Comparison of ENCODE assay signal across 9 cellular contexts in genomic region chr6:47135772-47136171, GRCh38.
DNase-seq lines count a peak whose midpoint lies in the region; ATAC-seq, FAIRE-seq and TF ChIP-seq lines count a peak whose summit lies in the region.
"Had no signal": no experiment of that assay in that cellular context is flagged by ENCODE, and none has a peak within 500 bp of the region (broad histone marks: within the 10 kb centered on the region; RNA-seq: fewer than 3 reads in every experiment).

No MANE protein-coding gene starts in this region.

- no peak for TF ChIP-seq EP300 in sigmoid colon (IDR thresholded peaks at IDR 0.05)

- no peak overlapping the region for H3K4me3 ChIP-seq in colonic mucosa
- H3K4me3 ChIP-seq in pancreas, result no peak overlapping the region
- no peak overlapping the region for H3K4me3 ChIP-seq in sigmoid colon

- FAIRE-seq in pancreas (lab: Jason Lieb, UNC), result no peak

- WGBS in pancreas, 2 donors, result 15 to 22% methylated on average over 3 of the region's 3 CpGs
- WGBS in sigmoid colon, 2 donors, result 13 to 75% methylated on average over 3 of the region's 3 CpGs

- H3K27ac ChIP-seq in colonic mucosa, result peak overlapping the region; percentile 20
- H3K27ac ChIP-seq in pancreas, result peak overlapping the region in 2 of 4 donors; percentile 60 to 70
- H3K27ac ChIP-seq in sigmoid colon, result peak overlapping the region in 1 of 4 donors; percentile 16
- H3K27ac ChIP-seq: WERI-Rb-1 had no signal

- H3K36me3 ChIP-seq in colonic mucosa (no peaks in the 10 kb centered on the region), pancreas (no peaks in the 10 kb centered on the region), sigmoid colon (no peaks in the 10 kb centered on the region)
- H3K36me3 ChIP-seq: WERI-Rb-1 had no signal

- TF ChIP-seq CTCF in colonic mucosa (IDR thresholded peaks at IDR 0.05) (no peak), pancreas (IDR thresholded peaks at IDR 0.05) (no peak), sigmoid colon (IDR thresholded peaks at IDR 0.05) (no peak)

- H3K4me1 ChIP-seq in colonic mucosa (peaks cover 3% of the 10 kb centered on the region), pancreas (peaks cover 10 to 20% (median 14%) of the 10 kb centered on the region in 3 donors), sigmoid colon (peaks cover 0 to 40% (median 20%) of the 10 kb centered on the region in 4 donors)

- TF ChIP-seq POLR2A in sigmoid colon (IDR thresholded peaks at IDR 0.05), result no peak

- H3K9me3 ChIP-seq in colonic mucosa, result no peaks in the 10 kb centered on the region
- H3K9me3 ChIP-seq in pancreas, result no peaks in the 10 kb centered on the region
- H3K9me3 ChIP-seq in sigmoid colon, result no peaks in the 10 kb centered on the region

- peak; percentile 97 for DNase-seq in ELR (ENCODE audit: low read depth)
- peak; percentile 64 for DNase-seq in NCI-H510A treated with DMSO at 0.1 percent for 48 hours (lab: John Stamatoyannopoulos, UW)
- DNase-seq in colonic mucosa, result no peak
- DNase-seq in pancreas, result peak in 1 of 6 donors; percentile 27
- no peak for DNase-seq in SK-N-DZ (ENCODE audit: low spot score)
- DNase-seq in NK-92 (lab: John Stamatoyannopoulos, UW; ENCODE audit: unreplicated experiment), result no peak
- DNase-seq in sigmoid colon, result no peak
- no peak for DNase-seq in activated naive CD4-positive, alpha-beta T cell (lab: John Stamatoyannopoulos, UW)
- DNase-seq: WERI-Rb-1 had no signal

- ATAC-seq in pancreas, result peak; percentile 74 to 90 (median 86)

- no peak overlapping the region for H3K9ac ChIP-seq in colonic mucosa (ENCODE audit: low read depth in 2 of 2, low read length in 2 of 2)

- intact Hi-C loops in colonic mucosa (cut with DNase I) (no loop called here), pancreas (cut with DNase I) (no loop called here), sigmoid colon (cut with DNase I) (no loop called here)

- H3K27me3 ChIP-seq in colonic mucosa (no peaks in the 10 kb centered on the region), pancreas (no peaks in the 10 kb centered on the region), sigmoid colon (no peaks in the 10 kb centered on the region)

Comparison
In these comparisons a context has a peak if more than half of its experiments do, and no peak if none do; other contexts are left out.
1. DNase-seq: peak in ELR (single experiment) and NCI-H510A treated with DMSO at 0.1 percent for 48 hours (single experiment); none in colonic mucosa (single experiment), SK-N-DZ (single experiment), NK-92 (single experiment), sigmoid colon (single experiment) and activated naive CD4-positive, alpha-beta T cell (0 of 4).